Comparison of ENCODE assay signal across 11 cellular contexts in genomic region chr18:64380117-64380516, GRCh38.
DNase-seq lines count a peak whose midpoint lies in the region; ATAC-seq, FAIRE-seq and TF ChIP-seq lines count a peak whose summit lies in the region.
"Had no signal": no experiment of that assay in that cellular context is flagged by ENCODE, and none has a peak within 500 bp of the region (broad histone marks: within the 10 kb centered on the region; RNA-seq: fewer than 3 reads in every experiment).

No MANE protein-coding gene starts in this region.

- no peak overlapping the region for H3K4me3 Mint-ChIP-seq in memory B cell

- H3K4me3 ChIP-seq in WERI-Rb-1 (ENCODE audit: low read depth, low read length) (no peak overlapping the region), right cardiac atrium (ENCODE audit: low read length) (no peak overlapping the region)

- H3K9me3 ChIP-seq in WERI-Rb-1 (ENCODE audit: severe bottlenecking) (no peaks in the 10 kb centered on the region), right cardiac atrium (ENCODE audit: control insufficient read depth, low read length) (no peaks in the 10 kb centered on the region)

- H3K27ac ChIP-seq in WERI-Rb-1 (no peak overlapping the region), right cardiac atrium (ENCODE audit: low read length) (no peak overlapping the region)

- no peak for TF ChIP-seq CTCF in WERI-Rb-1 (IDR thresholded peaks at IDR 0.05; ENCODE audit: low read depth, low read length)

- H3K36me3 Mint-ChIP-seq in memory B cell = no peaks in the 10 kb centered on the region

- H3K4me1 ChIP-seq in right cardiac atrium (ENCODE audit: control insufficient read depth, insufficient read depth, low read length) = no peaks in the 10 kb centered on the region

- peak in 1 of 2 donors; percentile 25 for DNase-seq in memory B cell (ENCODE audit: low spot score in 2 of 2)
- DNase-seq in GM12892 (ENCODE audit: insufficient read length) = no peak
- no peak for DNase-seq in NCI-H2081 treated with DMSO at 0.1 percent for 48 hours (lab: John Stamatoyannopoulos, UW)
- no peak for DNase-seq in WERI-Rb-1
- no peak for DNase-seq in right cardiac atrium
- DNase-seq: hippocampal formation, NCI-H146, T-helper 9 cell had no signal

- no peak for FAIRE-seq in GM12892 (lab: Jason Lieb, UNC)

- peaks cover 2% of the 10 kb centered on the region for H3K9me3 Mint-ChIP-seq in memory B cell

- H3K4me1 Mint-ChIP-seq in memory B cell = peaks cover 16% of the 10 kb centered on the region

- ATAC-seq in GM18909 (IDR thresholded peaks at IDR 0.05; ENCODE audit: poor library complexity, unreplicated experiment) (peak; percentile 98), GM21737 (IDR thresholded peaks at IDR 0.05; ENCODE audit: unreplicated experiment) (peak; percentile 89), HG03139 (IDR thresholded peaks at IDR 0.05; ENCODE audit: unreplicated experiment) (peak; percentile 90), memory B cell (ENCODE audit: low read depth) (peak; percentile 95), right cardiac atrium (no peak)

- no peaks in the 10 kb centered on the region for H3K27me3 ChIP-seq in WERI-Rb-1 (ENCODE audit: insufficient read depth, low read depth, severe bottlenecking)
- no peaks in the 10 kb centered on the region for H3K27me3 ChIP-seq in right cardiac atrium (ENCODE audit: control insufficient read depth, insufficient read depth)

- no peaks in the 10 kb centered on the region for H3K36me3 ChIP-seq in WERI-Rb-1

- WGBS in right cardiac atrium = 72% methylated on average over 1 of the region's 1 CpG

- no peak for TF ChIP-seq POLR2A in GM12892 (IDR thresholded peaks at IDR 0.05; ENCODE audit: low read depth, low read length)

- H3K27me3 Mint-ChIP-seq in memory B cell = no peaks in the 10 kb centered on the region

- peak overlapping the region; percentile 80 for H3K27ac Mint-ChIP-seq in memory B cell

- intact Hi-C loops in right cardiac atrium (cut with DNase I) = no loop called here

Comparison
In these comparisons a context has a peak if more than half of its experiments do, and no peak if none do; other contexts are left out.
1. ATAC-seq: peak in GM18909 (single experiment), GM21737 (single experiment), HG03139 (single experiment) and memory B cell (single experiment); none in right cardiac atrium (0 of 2).